In genomic region chr5:66814146-66814991, GRCh38 we compare ENCODE assay signal across 9 cellular contexts.
A peak's percentile ranks its signal among the peaks of the same experiment; 100 is the strongest.
DNase-seq lines count a peak whose midpoint lies in the region; ATAC-seq, FAIRE-seq and TF ChIP-seq lines count a peak whose summit lies in the region.
"Had no signal": no experiment of that assay in that cellular context is flagged by ENCODE, and none has a peak within 500 bp of the region (broad histone marks: within the 10 kb centered on the region; RNA-seq: fewer than 3 reads in every experiment).

No MANE protein-coding gene starts in this region.

- peak; percentile 47 for FAIRE-seq in GM12878 (lab: Jason Lieb, UNC)

- peak; percentile 61 to 75 (median 63) for TF ChIP-seq CTCF in GM12878 (IDR thresholded peaks at IDR 0.05 in 2 of 3, conservative IDR thresholded peaks at IDR 0.05 in 1 of 3; ENCODE audit: control insufficient read depth in 2 of 3, extremely low read depth in 1 of 3, insufficient read depth in 1 of 3, low read depth in 3 of 3, low read length in 3 of 3)

- no peaks in the 10 kb centered on the region for H4K20me1 ChIP-seq in GM12878 (ENCODE audit: control insufficient read depth, insufficient read depth)

- H3K27ac ChIP-seq in GM12878 (ENCODE audit: control insufficient read depth, insufficient read depth): no peak overlapping the region

- CTCF ChIA-PET in GM12878 (lab: Yijun Ruan, JAX): interaction anchor here (0.7 to 3.4 kb wide), 15 partner anchors 8 to 507 kb away, joined by 3 to 25 read pairs (median 3); no protein-coding TSS in a partner anchor

- no peaks in the 10 kb centered on the region for H3K4me1 ChIP-seq in GM12878 (ENCODE audit: control insufficient read depth, insufficient read depth, low read length)

- TF ChIP-seq POLR2A in GM12878 (IDR thresholded peaks at IDR 0.05; ENCODE audit: low read depth, low read length): no peak

- intact Hi-C loops in GM12878 (cut with micrococcal nuclease; ENCODE audit: unreplicated experiment): loop anchor here (5.0 kb wide), 1 partner anchor 393 kb away; no protein-coding TSS in a partner anchor

- no peaks in the 10 kb centered on the region for H3K9me3 ChIP-seq in GM12878 (replicated peaks; ENCODE audit: control insufficient read depth, insufficient read depth, low read length)

- ATAC-seq in HG03342 (IDR thresholded peaks at IDR 0.05; ENCODE audit: unreplicated experiment) (peak; percentile 67), GM12878 (peak; percentile 84), GM21515 (IDR thresholded peaks at IDR 0.05; ENCODE audit: unreplicated experiment) (no peak)

- no peaks in the 10 kb centered on the region for H3K79me2 ChIP-seq in GM12878 (ENCODE audit: control insufficient read depth, insufficient read depth, low read length)

- H3K4me3 ChIP-seq in GM12878: no peak overlapping the region

- POLR2A ChIA-PET in GM12878 (lab: Charles Lee): no interaction called here

- RAD21 ChIA-PET in GM12878 (lab: Charles Lee; ENCODE audit: unreplicated experiment): interaction anchor here (1.2 to 1.5 kb wide), 2 partner anchors 16 to 508 kb away, joined by 3 to 5 read pairs; no protein-coding TSS in a partner anchor

- TF ChIP-seq EP300 in GM12878 (IDR thresholded peaks at IDR 0.05; ENCODE audit: borderline replicate concordance in 1 of 2, control insufficient read depth in 1 of 2, low read depth in 2 of 2, low read length in 2 of 2): no peak

- H3K36me3 ChIP-seq in GM12878 (ENCODE audit: control insufficient read depth in 2 of 2, insufficient read depth in 2 of 2, low read length in 1 of 2): no peaks in the 10 kb centered on the region

- in situ Hi-C loops in ACHN (cut with HindIII; ENCODE audit: low pct_ligation_motif_present, low pct_unique_long_range_greater_than_20kb, low sequenced_read_pairs): loop anchor here (25.0 kb wide), 1 partner anchor 373 kb away; the partner anchor contains the start of gene CD180
- in situ Hi-C loops in GM12878 (cut with MboI): loop anchor here (25.0 kb wide), 1 partner anchor 398 kb away; no protein-coding TSS in a partner anchor

- H3K27me3 ChIP-seq in GM12878 (replicated peaks in 1 of 2; ENCODE audit: control insufficient read depth in 2 of 2, insufficient read depth in 2 of 2, low read length in 1 of 2): peaks cover 1 to 3% of the 10 kb centered on the region in 2 experiments; a peak in 2 of 4 replicates

- H3K9ac ChIP-seq in GM12878 (ENCODE audit: control insufficient read depth, insufficient read depth, low read length): no peak overlapping the region

- no peak overlapping the region for H2AFZ ChIP-seq in GM12878 (ENCODE audit: control insufficient read depth, low read depth, low read length)

- peak; percentile 64 for TF ChIP-seq RAD21 in GM12878 (IDR thresholded peaks at IDR 0.05; ENCODE audit: insufficient read depth, low read depth, low read length)

- H3K4me2 ChIP-seq in GM12878 (ENCODE audit: control insufficient read depth, insufficient read depth): no peak overlapping the region

- BruUV-seq in GM12878 (replicated peaks; lab: Mats Ljungman, UMichigan): no TSS peak

- WGBS in GM12878 (ENCODE audit: insufficient coverage, insufficient replicate concordance, low lambda C conversion rate, missing lambda C conversion rate): 0% methylated on average over 6 of the region's 6 CpGs

- peak; percentile 40 for DNase-seq in ACHN
- peak; percentile 8 for DNase-seq in GM04504 (ENCODE audit: low read depth)
- DNase-seq in RKO (ENCODE audit: low spot score): peak; percentile 47
- DNase-seq in GM12878 (ENCODE audit: low read depth, low spot score): peak; percentile 5
- peak; percentile 48 for DNase-seq in kidney glomerular epithelial cell (lab: John Stamatoyannopoulos, UW)
- peak; percentile 58 for DNase-seq in stimulated activated CD8-positive, alpha-beta memory T cell treated with anti-CD3 and anti-CD28 coated beads, Interleukin-4, amount 100 ng/mL, for 48 hours
- DNase-seq: left cardiac atrium had no signal

- SMC1A ChIA-PET in GM12878 (lab: Charles Lee; ENCODE audit: uncharacterized antibody, unreplicated experiment): interaction anchor here (0.8 to 1.6 kb wide), 4 partner anchors 15 to 396 kb away, joined by 3 to 4 read pairs (median 4); no protein-coding TSS in a partner anchor

TF ChIP-seq in GM12878, 131 proteins besides CTCF, POLR2A, EP300 and RAD21:
- TF ChIP-seq SREBF1 (IDR thresholded peaks at IDR 0.05; ENCODE audit: low read length): no peak
- TF ChIP-seq SMC3 (IDR thresholded peaks at IDR 0.05; ENCODE audit: borderline replicate concordance, low read length): peak; percentile 64; the same call in 1 of the 2 replicates

Comparison
In these comparisons a context has a peak if more than half of its experiments do, and no peak if none do; other contexts are left out.
1. DNase-seq: peak in every context shown above with its lines; median percentile 58 in stimulated activated CD8-positive, alpha-beta memory T cell treated with anti-CD3 and anti-CD28 coated beads, Interleukin-4, amount 100 ng/mL, for 48 hours; 48 in kidney glomerular epithelial cell; 47 in RKO; 40 in ACHN; 8 in GM04504; 5 in GM12878.